ENCODE assay signal across 10 cellular contexts in genomic region chr9:113592806-113593575, GRCh38.
DNase-seq lines count a peak whose midpoint lies in the region; ATAC-seq and TF ChIP-seq lines count a peak whose summit lies in the region.
"Had no signal": no experiment of that assay in that cellular context is flagged by ENCODE, and none has a peak within 500 bp of the region (broad histone marks: within the 10 kb centered on the region; RNA-seq: fewer than 3 reads in every experiment).

No MANE protein-coding gene starts in this region.

- no peaks in the 10 kb centered on the region for H3K27me3 ChIP-seq in NT2/D1 (ENCODE audit: insufficient read depth, insufficient read length)
- no peaks in the 10 kb centered on the region for H3K27me3 ChIP-seq in endocrine pancreas (ENCODE audit: control insufficient read depth, insufficient read depth, low read length)
- no peaks in the 10 kb centered on the region for H3K27me3 ChIP-seq in parathyroid adenoma (ENCODE audit: control insufficient read depth, insufficient read depth, low read length)

- H3K9me3 ChIP-seq in NT2/D1 (ENCODE audit: insufficient read depth, low read length) = no peaks in the 10 kb centered on the region
- no peaks in the 10 kb centered on the region for H3K9me3 ChIP-seq in endocrine pancreas (ENCODE audit: control insufficient read depth, low read length)
- no peaks in the 10 kb centered on the region for H3K9me3 ChIP-seq in parathyroid adenoma (ENCODE audit: control insufficient read depth, low read length)

- H3K36me3 ChIP-seq in NT2/D1 (ENCODE audit: insufficient read depth, insufficient read length, low read length) (peaks cover 35% of the 10 kb centered on the region), endocrine pancreas (ENCODE audit: control insufficient read depth, insufficient read depth, low read length) (no peaks in the 10 kb centered on the region), parathyroid adenoma (ENCODE audit: control insufficient read depth, insufficient read depth, low read length) (peaks cover 2% of the 10 kb centered on the region)

- no peak for ATAC-seq in HG03565 (IDR thresholded peaks at IDR 0.05; ENCODE audit: unreplicated experiment)

- H3K4me3 ChIP-seq in GM08714 (ENCODE audit: low read length) = peak overlapping the region; percentile 58; the same call in 1 of the 2 replicates
- H3K4me3 ChIP-seq in NT2/D1 (ENCODE audit: insufficient read length, low read depth) = no peak overlapping the region
- H3K4me3 ChIP-seq in endocrine pancreas (ENCODE audit: control insufficient read depth, insufficient read depth, low read length) = peak overlapping the region; percentile 25
- peak overlapping the region; percentile 35 for H3K4me3 ChIP-seq in parathyroid adenoma (ENCODE audit: low read depth, low read length)

- TF ChIP-seq CTCF in parathyroid adenoma (IDR thresholded peaks at IDR 0.05) = no peak
- no peak for TF ChIP-seq CTCF in GM10248 (IDR thresholded peaks at IDR 0.05; ENCODE audit: control extremely low read depth, extremely low read depth, low read depth, missing control alignments)

- H3K27ac ChIP-seq in parathyroid adenoma = peak overlapping the region; percentile 74

- CTCF ChIA-PET in GM10248 (lab: Yijun Ruan, JAX) = interaction anchor here (0.9 to 16.7 kb wide), 10 partner anchors 9 to 192 kb away, joined by 3 to 422 read pairs (median 9); partner anchors contain the start of gene ALAD

- peak overlapping the region; percentile 54 for H3K4me2 ChIP-seq in parathyroid adenoma (ENCODE audit: low read length)

- H3K79me2 ChIP-seq in parathyroid adenoma = no peaks in the 10 kb centered on the region

- H3K9ac ChIP-seq in NT2/D1 (ENCODE audit: insufficient read length, low read depth) (peak overlapping the region; percentile 72), endocrine pancreas (ENCODE audit: control insufficient read depth, insufficient read depth, low read length) (no peak overlapping the region), parathyroid adenoma (no peak overlapping the region)

- DNase-seq in NT2/D1 (ENCODE audit: low read depth, low spot score) (no peak), NCI-H510A treated with DMSO at 0.1 percent for 48 hours (lab: John Stamatoyannopoulos, UW) (no peak), ecto neural progenitor cell (ENCODE audit: low spot score) (no peak), GM10248 (ENCODE audit: extremely low spot score) (no peak)
- DNase-seq: naive thymus-derived CD4-positive, alpha-beta T cell; NCI-H1092 had no signal

- peak overlapping the region; percentile 72 for H2AFZ ChIP-seq in parathyroid adenoma

- POLR2A ChIA-PET in GM10248 (lab: Yijun Ruan, JAX) = interaction anchor here (2.2 kb wide), 1 partner anchor 9 kb away, joined by 4 read pairs; no protein-coding TSS in a partner anchor

- H3K4me1 ChIP-seq in NT2/D1 (ENCODE audit: insufficient read depth, insufficient read length) (peaks cover 22% of the 10 kb centered on the region), endocrine pancreas (ENCODE audit: control insufficient read depth, insufficient read depth, low read length) (no peaks in the 10 kb centered on the region), parathyroid adenoma (peaks cover 6% of the 10 kb centered on the region)
